In the genomic region with DNA sequence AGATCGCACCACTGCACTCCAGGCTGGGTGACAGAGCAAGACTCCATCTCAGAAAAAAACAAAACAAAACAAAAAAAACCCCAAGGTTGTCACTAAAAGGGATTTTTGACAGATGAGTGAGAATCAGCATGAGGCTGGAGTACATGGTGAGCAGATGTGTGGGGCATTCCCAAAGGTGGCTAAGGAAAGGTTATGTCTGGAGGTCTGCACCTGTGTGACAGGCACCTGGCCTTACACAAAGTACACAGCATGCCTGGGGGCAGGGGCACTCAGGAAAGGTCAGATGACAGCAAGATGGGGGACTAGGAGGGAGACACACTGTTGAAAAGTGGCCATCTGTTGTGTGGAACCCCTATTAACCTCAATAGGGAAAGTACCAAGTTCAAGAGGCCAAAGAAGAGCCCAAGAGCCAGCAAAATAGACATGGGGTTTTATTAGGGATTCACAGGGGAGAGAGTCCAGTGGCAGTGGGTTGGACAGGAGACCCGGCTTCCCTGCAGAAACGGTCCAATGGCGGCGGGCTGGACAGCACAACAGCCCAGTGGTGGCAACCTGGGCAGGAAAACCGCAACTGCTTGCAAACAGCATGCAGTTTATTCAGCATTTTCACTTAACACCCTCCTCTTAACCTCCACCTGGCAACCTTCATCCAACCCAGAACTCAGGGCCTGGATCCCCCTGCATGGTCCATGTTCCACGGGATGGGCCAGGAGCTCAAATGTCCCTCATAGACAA, we compare ENCODE assay signal across 16 cellular contexts.
DNase-seq lines count a peak whose midpoint lies in the region; ATAC-seq and TF ChIP-seq lines count a peak whose summit lies in the region.
"Had no signal": no experiment of that assay in that cellular context is flagged by ENCODE, and none has a peak within 500 bp of the region (broad histone marks: within the 10 kb centered on the region; RNA-seq: fewer than 3 reads in every experiment).

No MANE protein-coding gene starts in this region.

- no peak overlapping the region for H3K4me3 ChIP-seq in thoracic aorta
- no peak overlapping the region for H3K4me3 ChIP-seq in ovary
- H3K4me3 ChIP-seq: dorsolateral prefrontal cortex, esophagus muscularis mucosa had no signal

- peak overlapping the region; percentile 53 for H3K27ac Mint-ChIP-seq in activated naive CD4-positive, alpha-beta T cell treated with anti-CD3 and anti-CD28 coated beads, Interleukin-2, amount 50 U/mL, for 24 hours
- H3K27ac Mint-ChIP-seq in chondrocyte (ENCODE audit: unreplicated experiment): peak overlapping the region; percentile 68
- H3K27ac Mint-ChIP-seq: activated CD8-positive, alpha-beta T cell treated with anti-CD3 and anti-CD28 coated beads, Interleukin-2, amount 10 ng/mL, durations not matched to agents 7 days and 5 days; type B pancreatic cell had no signal

- H3K27me3 ChIP-seq in thoracic aorta (replicated peaks; ENCODE audit: insufficient read depth) (no peaks in the 10 kb centered on the region), ovary (no peaks in the 10 kb centered on the region)
- H3K27me3 ChIP-seq: dorsolateral prefrontal cortex, esophagus muscularis mucosa had no signal

- H3K27me3 Mint-ChIP-seq in activated naive CD4-positive, alpha-beta T cell treated with anti-CD3 and anti-CD28 coated beads, Interleukin-2, amount 50 U/mL, for 24 hours: no peaks in the 10 kb centered on the region
- no peaks in the 10 kb centered on the region for H3K27me3 Mint-ChIP-seq in chondrocyte (ENCODE audit: low read depth)
- H3K27me3 Mint-ChIP-seq: type B pancreatic cell had no signal

- TF ChIP-seq EP300 in ovary (IDR thresholded peaks at IDR 0.05): no peak

- peaks cover 29% of the 10 kb centered on the region for H3K36me3 Mint-ChIP-seq in activated naive CD4-positive, alpha-beta T cell treated with anti-CD3 and anti-CD28 coated beads, Interleukin-2, amount 50 U/mL, for 24 hours
- H3K36me3 Mint-ChIP-seq in chondrocyte (ENCODE audit: low read depth): peaks cover 70% of the 10 kb centered on the region
- H3K36me3 Mint-ChIP-seq: type B pancreatic cell had no signal

- intact Hi-C loops in ovary (cut with DNase I): loop anchor here in 1 of 4 donors (2.0 kb wide), 1 partner anchor 19 kb away; no protein-coding TSS in a partner anchor

- H3K4me1 Mint-ChIP-seq in activated naive CD4-positive, alpha-beta T cell treated with anti-CD3 and anti-CD28 coated beads, Interleukin-2, amount 50 U/mL, for 24 hours: peaks cover 29% of the 10 kb centered on the region
- peaks cover 72% of the 10 kb centered on the region for H3K4me1 Mint-ChIP-seq in chondrocyte (ENCODE audit: low read depth)

- TF ChIP-seq POLR2A in ovary (IDR thresholded peaks at IDR 0.05): no peak

- WGBS in ovary, 3 donors: 95 to 97% (median 96%) methylated on average over 7 of the region's 7 CpGs

- H3K4me1 ChIP-seq in thoracic aorta (ENCODE audit: control insufficient read depth in 1 of 2, low read depth in 2 of 2) (peaks cover 8 to 68% of the 10 kb centered on the region in 2 donors), ovary (ENCODE audit: insufficient read depth) (no peaks in the 10 kb centered on the region)

- no peak for TF ChIP-seq CTCF in chondrocyte (IDR thresholded peaks at IDR 0.05)
- TF ChIP-seq CTCF in thoracic aorta (IDR thresholded peaks at IDR 0.05): no peak
- no peak for TF ChIP-seq CTCF in ovary (IDR thresholded peaks at IDR 0.05)

- no peak overlapping the region for H3K4me3 Mint-ChIP-seq in activated naive CD4-positive, alpha-beta T cell treated with anti-CD3 and anti-CD28 coated beads, Interleukin-2, amount 50 U/mL, for 24 hours
- no peak overlapping the region for H3K4me3 Mint-ChIP-seq in chondrocyte (ENCODE audit: unreplicated experiment)
- H3K4me3 Mint-ChIP-seq: activated CD8-positive, alpha-beta T cell treated with anti-CD3 and anti-CD28 coated beads, Interleukin-2, amount 10 ng/mL, durations not matched to agents 7 days and 5 days; type B pancreatic cell had no signal

- DNase-seq in activated naive CD4-positive, alpha-beta T cell treated with anti-CD3 and anti-CD28 coated beads, Interleukin-2, amount 50 U/mL, for 16 hours: no peak
- DNase-seq in chondrocyte (ENCODE audit: low spot score): no peak
- no peak for DNase-seq in thoracic aorta (ENCODE audit: low spot score)
- DNase-seq in ovary: no peak
- DNase-seq in DMS79 (lab: John Stamatoyannopoulos, UW): no peak
- DNase-seq in activated gamma-delta T cell (lab: John Stamatoyannopoulos, UW): no peak
- DNase-seq: activated CD8-positive, alpha-beta T cell treated with anti-CD3 and anti-CD28 coated beads, Interleukin-2, amount 10 ng/mL, durations not matched to agents 7 days and 5 days; activated T-cell treated with anti-CD3 and anti-CD28 coated beads, Interleukin-2, amount 50 U/mL, for 48 hours; dorsolateral prefrontal cortex; NCI-H1436 treated with DMSO at 0.1 percent for 48 hours; stimulated activated CD4-positive, alpha-beta T cell treated with anti-CD3 and anti-CD28 coated beads, Interleukin-12 subunit alpha, Interleukin-12 subunit beta, amount 100 ng/mL, for 4 hours had no signal

- no peaks in the 10 kb centered on the region for H3K9me3 Mint-ChIP-seq in activated naive CD4-positive, alpha-beta T cell treated with anti-CD3 and anti-CD28 coated beads, Interleukin-2, amount 50 U/mL, for 24 hours
- no peaks in the 10 kb centered on the region for H3K9me3 Mint-ChIP-seq in chondrocyte (ENCODE audit: low read depth)
- H3K9me3 Mint-ChIP-seq: type B pancreatic cell had no signal

- peak; percentile 49 for ATAC-seq in HG03432 (IDR thresholded peaks at IDR 0.05; ENCODE audit: unreplicated experiment)
- ATAC-seq in thoracic aorta (ENCODE audit: insufficient number of reproducible peaks, low FRiP score, low read depth): no peak
- ATAC-seq: activated CD8-positive, alpha-beta T cell treated with anti-CD3 and anti-CD28 coated beads, Interleukin-2, amount 10 ng/mL, durations not matched to agents 7 days and 5 days had no signal

- H3K36me3 ChIP-seq in thoracic aorta (peaks cover 78% of the 10 kb centered on the region), ovary (no peaks in the 10 kb centered on the region)

- H3K27ac ChIP-seq in thoracic aorta (peak overlapping the region; percentile 13 to 95), ovary (no peak overlapping the region)
- H3K27ac ChIP-seq: C4-2B had no signal

- no peaks in the 10 kb centered on the region for H3K9me3 ChIP-seq in thoracic aorta
- no peaks in the 10 kb centered on the region for H3K9me3 ChIP-seq in ovary
- H3K9me3 ChIP-seq: esophagus muscularis mucosa had no signal

Comparison
In these comparisons a context has a peak if more than half of its experiments do, and no peak if none do; other contexts are left out.
1. H3K27ac ChIP-seq: peak in thoracic aorta (2 of 2); none in ovary (0 of 2).